12 cellular contexts compared by ENCODE assay signal in the genomic region with DNA sequence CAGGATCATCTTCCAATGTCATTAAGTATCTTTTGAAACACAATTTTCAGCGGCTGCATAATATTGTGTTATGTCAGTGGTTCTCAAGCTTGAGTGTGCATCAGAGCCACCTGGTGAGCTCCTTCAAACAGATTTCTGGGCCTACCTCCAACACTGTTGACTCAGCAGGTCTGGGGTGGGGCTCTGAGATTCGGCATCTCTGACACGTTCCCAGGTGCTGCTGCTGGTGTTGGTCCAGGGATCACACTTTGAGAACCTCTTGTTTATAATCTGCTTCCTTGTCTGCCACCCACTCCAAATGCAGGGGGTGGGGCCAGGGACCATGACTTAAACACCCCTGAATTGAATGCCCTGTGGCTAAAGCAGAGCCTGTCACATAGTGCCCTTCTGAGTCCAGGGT.
DNase-seq lines count a peak whose midpoint lies in the region; ATAC-seq, FAIRE-seq and TF ChIP-seq lines count a peak whose summit lies in the region.
"Had no signal": no experiment of that assay in that cellular context is flagged by ENCODE, and none has a peak within 500 bp of the region (broad histone marks: within the 10 kb centered on the region; RNA-seq: fewer than 3 reads in every experiment).

No MANE protein-coding gene starts in this region.

- WGBS in heart right ventricle, 2 donors = 66 to 73% methylated on average over 3 of the region's 3 CpGs

- ATAC-seq in left colon (peak; percentile 76), GM21360 (IDR thresholded peaks at IDR 0.05; ENCODE audit: unreplicated experiment) (no peak), Right ventricle myocardium superior (ENCODE audit: poor library complexity) (no peak), heart right ventricle (no peak)

- no peak for FAIRE-seq in GM19239 (lab: Jason Lieb, UNC)

- no peak overlapping the region for H3K27ac ChIP-seq in heart right ventricle
- H3K27ac ChIP-seq: right lobe of liver had no signal

- TF ChIP-seq CTCF in heart right ventricle (IDR thresholded peaks at IDR 0.05) = no peak

- in situ Hi-C loops in Caki2 (cut with HindIII; ENCODE audit: low pct_unique_long_range_greater_than_20kb, low sequenced_read_pairs) = no loop called here

- no peak overlapping the region for H3K4me3 ChIP-seq in heart right ventricle
- H3K4me3 ChIP-seq: right lobe of liver had no signal

- peaks cover 0 to 18% (median 0%) of the 10 kb centered on the region in 9 donors for H3K4me1 ChIP-seq in heart right ventricle
- H3K4me1 ChIP-seq: right lobe of liver had no signal

- intact Hi-C loops in left colon (cut with DNase I, micrococcal nuclease) = no loop called here
- intact Hi-C loops in Right ventricle myocardium superior (cut with DNase I) = no loop called here
- intact Hi-C loops in heart right ventricle (cut with DNase I) = loop anchor here in 3 of 10 donors (5.0 to 10.0 kb wide), 3 partner anchors 164 to 174 kb away; a partner anchor contains a TSS

- DNase-seq in Caki2 (ENCODE audit: low read depth) = peak; percentile 77
- peak; percentile 66 for DNase-seq in HT-29 (ENCODE audit: low spot score)
- peak; percentile 35 for DNase-seq in RPMI7951 (ENCODE audit: low read depth)
- peak; percentile 15 to 35 for DNase-seq in left colon
- no peak for DNase-seq in GM19239 (ENCODE audit: insufficient read length, low spot score)
- DNase-seq in Right ventricle myocardium superior = no peak
- DNase-seq in heart right ventricle = no peak
- DNase-seq: activated CD4-positive, alpha-beta T cell treated with anti-CD3 and anti-CD28 coated beads for 48 hours; activated naive CD4-positive, alpha-beta T cell treated with anti-CD3 and anti-CD28 coated beads, Interleukin-2, amount 10 ng/mL, durations not matched to agents 7 days and 5 days; CD8-positive, alpha-beta memory T cell had no signal

- no peaks in the 10 kb centered on the region for H3K36me3 ChIP-seq in heart right ventricle
- H3K36me3 ChIP-seq: right lobe of liver had no signal

- no peaks in the 10 kb centered on the region for H3K9me3 ChIP-seq in heart right ventricle
- H3K9me3 ChIP-seq: right lobe of liver had no signal

- peaks cover 0 to 30% (median 11%) of the 10 kb centered on the region in 7 donors for H3K27me3 ChIP-seq in heart right ventricle
- H3K27me3 ChIP-seq: right lobe of liver had no signal

Comparison
In these comparisons a context has a peak if more than half of its experiments do, and no peak if none do; other contexts are left out.
1. DNase-seq: peak in Caki2 (single experiment), HT-29 (single experiment), RPMI7951 (single experiment) and left colon (2 of 2); none in GM19239 (single experiment), Right ventricle myocardium superior (single experiment) and heart right ventricle (0 of 2).